Comparison of ENCODE assay signal across 7 cellular contexts in genomic region chr1:28735961-28736449, GRCh38. TPM values are rescaled to one million over a fixed set of nuclear protein-coding genes. Genes with fewer than 3 reads are reported as not detected.
DNase-seq lines count a peak whose midpoint lies in the region; ATAC-seq and TF ChIP-seq lines count a peak whose summit lies in the region.

No MANE protein-coding gene starts in this region.

- intact Hi-C loops in activated T-helper 2 cell treated with anti-CD3 and anti-CD28 coated beads, Interferon-gamma antibody, Interleukin-2, Interleukin-4, amounts not matched to agents 10 μg/mL and 5 μg/mL and 100 μg/mL, durations not matched to agents 14 hours and 24 hours and 36 hours (cut with micrococcal nuclease) = loop anchor here (1.0 to 5.0 kb wide), 6 partner anchors 67 to 499 kb away; partner anchors contain the start of genes ATP5IF1, RNU11 and TAF12

- peaks cover 26% of the 10 kb centered on the region for H3K36me3 ChIP-seq in iPS-18a (ENCODE audit: control insufficient read depth, low read depth, low read length)

- H3K27me3 Mint-ChIP-seq in activated T-helper 2 cell treated with anti-CD3 and anti-CD28 coated beads, Interferon-gamma antibody, Interleukin-2, Interleukin-4, amounts not matched to agents 10 μg/mL and 5 μg/mL and 100 μg/mL, durations not matched to agents 14 hours and 24 hours and 36 hours (ENCODE audit: low read depth) = no peaks in the 10 kb centered on the region
- no peaks in the 10 kb centered on the region for H3K27me3 Mint-ChIP-seq in stimulated activated naive CD8-positive, alpha-beta T cell treated with anti-CD3 and anti-CD28 coated beads, Interleukin-15, amount 100 ng/mL, for 72 hours

- no peaks in the 10 kb centered on the region for H3K9me3 Mint-ChIP-seq in activated T-helper 2 cell treated with anti-CD3 and anti-CD28 coated beads, Interferon-gamma antibody, Interleukin-2, Interleukin-4, amounts not matched to agents 10 μg/mL and 5 μg/mL and 100 μg/mL, durations not matched to agents 14 hours and 24 hours and 36 hours
- no peaks in the 10 kb centered on the region for H3K9me3 Mint-ChIP-seq in stimulated activated naive CD8-positive, alpha-beta T cell treated with anti-CD3 and anti-CD28 coated beads, Interleukin-15, amount 100 ng/mL, for 72 hours

- TF ChIP-seq CTCF in HFF-Myc (IDR thresholded peaks at IDR 0.05; ENCODE audit: low read depth, low read length, missing control alignments) = no peak

- H3K4me1 ChIP-seq in iPS-18a (ENCODE audit: control insufficient read depth, low read depth, low read length) = peaks cover 13% of the 10 kb centered on the region

- peak overlapping the region; percentile 99 for H3K4me3 Mint-ChIP-seq in activated T-helper 2 cell treated with anti-CD3 and anti-CD28 coated beads, Interferon-gamma antibody, Interleukin-2, Interleukin-4, amounts not matched to agents 10 μg/mL and 5 μg/mL and 100 μg/mL, durations not matched to agents 14 hours and 24 hours and 36 hours (ENCODE audit: low read depth)
- H3K4me3 Mint-ChIP-seq in stimulated activated naive CD8-positive, alpha-beta T cell treated with anti-CD3 and anti-CD28 coated beads, Interleukin-15, amount 100 ng/mL, for 72 hours = peak overlapping the region; percentile 96 to 99

- H3K27me3 ChIP-seq in iPS-18a (ENCODE audit: control insufficient read depth, insufficient read depth, low read length) = no peaks in the 10 kb centered on the region

- H3K9ac ChIP-seq in iPS-18a (ENCODE audit: low read length) = peak overlapping the region; percentile 99

- peaks cover 31% of the 10 kb centered on the region for H3K36me3 Mint-ChIP-seq in activated T-helper 2 cell treated with anti-CD3 and anti-CD28 coated beads, Interferon-gamma antibody, Interleukin-2, Interleukin-4, amounts not matched to agents 10 μg/mL and 5 μg/mL and 100 μg/mL, durations not matched to agents 14 hours and 24 hours and 36 hours (ENCODE audit: low read depth)

- peaks cover 23% of the 10 kb centered on the region for H3K4me1 Mint-ChIP-seq in activated T-helper 2 cell treated with anti-CD3 and anti-CD28 coated beads, Interferon-gamma antibody, Interleukin-2, Interleukin-4, amounts not matched to agents 10 μg/mL and 5 μg/mL and 100 μg/mL, durations not matched to agents 14 hours and 24 hours and 36 hours (ENCODE audit: low read depth)
- peaks cover 30% of the 10 kb centered on the region for H3K4me1 Mint-ChIP-seq in stimulated activated naive CD8-positive, alpha-beta T cell treated with anti-CD3 and anti-CD28 coated beads, Interleukin-15, amount 100 ng/mL, for 72 hours

- H3K27ac ChIP-seq in iPS-18a (ENCODE audit: low read length) = peak overlapping the region; percentile 57

- peak overlapping the region; percentile 90 for H3K4me3 ChIP-seq in HFF-Myc (replicated peaks; ENCODE audit: low read depth, low read length)
- H3K4me3 ChIP-seq in iPS-18a (ENCODE audit: low read length) = peak overlapping the region; percentile 82

- no peaks in the 10 kb centered on the region for H3K9me3 ChIP-seq in iPS-18a (ENCODE audit: control insufficient read depth, low read depth, low read length)

- ATAC-seq in stimulated activated naive CD8-positive, alpha-beta T cell treated with anti-CD3 and anti-CD28 coated beads, Interleukin-15, amount 100 ng/mL, for 72 hours = no peak
- ATAC-seq in GM19452 (IDR thresholded peaks at IDR 0.05; ENCODE audit: unreplicated experiment) = no peak

- DNase-seq in HFF-Myc (ENCODE audit: extremely low read depth, low read depth) (no peak), amygdala (lab: John Stamatoyannopoulos, UW) (no peak), DMS79 (lab: John Stamatoyannopoulos, UW) (no peak)
- DNase-seq in activated T-helper 2 cell treated with anti-CD3 and anti-CD28 coated beads, Interferon-gamma antibody, Interleukin-2, Interleukin-4, amounts not matched to agents 10 μg/mL and 5 μg/mL and 100 μg/mL, durations not matched to agents 14 hours and 24 hours and 36 hours (ENCODE audit: low spot score) = no peak
- DNase-seq in stimulated activated naive CD8-positive, alpha-beta T cell treated with anti-CD3 and anti-CD28 coated beads, Interleukin-15, amount 100 ng/mL, for 72 hours = no peak

- peak overlapping the region; percentile 91 for H3K27ac Mint-ChIP-seq in activated T-helper 2 cell treated with anti-CD3 and anti-CD28 coated beads, Interferon-gamma antibody, Interleukin-2, Interleukin-4, amounts not matched to agents 10 μg/mL and 5 μg/mL and 100 μg/mL, durations not matched to agents 14 hours and 24 hours and 36 hours
- H3K27ac Mint-ChIP-seq in stimulated activated naive CD8-positive, alpha-beta T cell treated with anti-CD3 and anti-CD28 coated beads, Interleukin-15, amount 100 ng/mL, for 72 hours = peak overlapping the region; percentile 98 to 100

RNA-seq across cellular contexts. Expression of gene YTHDF2, which starts 0.7 kb away (rescaled TPM):
- 88.2 and 98.4 TPM in 2 replicates for total RNA-seq in activated T-helper 2 cell treated with anti-CD3 and anti-CD28 coated beads, Interferon-gamma antibody, Interleukin-2, Interleukin-4, amounts not matched to agents 10 μg/mL and 5 μg/mL and 100 μg/mL, durations not matched to agents 14 hours and 24 hours and 36 hours
